8 cellular contexts compared by ENCODE assay signal in genomic region chr22:22959147-22959827, GRCh38.
DNase-seq lines count a peak whose midpoint lies in the region; ATAC-seq and TF ChIP-seq lines count a peak whose summit lies in the region.

No MANE protein-coding gene starts in this region.

- intact Hi-C loops in left lung (cut with DNase I) = no loop called here

- no peak overlapping the region for H3K27ac ChIP-seq in left lung

- H3K27me3 ChIP-seq in left lung = peaks cover 11 to 30% of the 10 kb centered on the region in 2 donors

- peak; percentile 16 to 34 (median 22) for DNase-seq in activated CD4-positive, CD25-positive, alpha-beta regulatory T cell (lab: John Stamatoyannopoulos, UW)
- DNase-seq in NCI-H2227 (lab: John Stamatoyannopoulos, UW; ENCODE audit: unreplicated experiment) (peak; percentile 88), cerebellar cortex (ENCODE audit: low spot score) (peak; percentile 88), left lung (no peak)
- DNase-seq in activated CD4-positive, alpha-beta T cell treated with anti-CD3 and anti-CD28 coated beads for 1 hour = peak; percentile 52
- peak; percentile 57 for DNase-seq in stimulated activated CD8-positive, alpha-beta memory T cell treated with anti-CD3 and anti-CD28 coated beads, Interleukin-12 subunit alpha, Interleukin-12 subunit beta, amount 100 ng/mL, for 1 hour (ENCODE audit: low read depth)

- peak; percentile 48 to 69 for TF ChIP-seq CTCF in left lung (IDR thresholded peaks at IDR 0.05)

- H3K4me3 ChIP-seq in left lung = no peak overlapping the region

- H3K4me1 ChIP-seq in left lung = no peaks in the 10 kb centered on the region

- ATAC-seq in activated CD4-positive, CD25-positive, alpha-beta regulatory T cell treated with anti-CD3 and anti-CD28 coated beads, Interleukin-2, amount 50 U/mL, for 24 hours = no peak
- ATAC-seq in left lung = peak; percentile 71
- ATAC-seq in GM21717 (IDR thresholded peaks at IDR 0.05; ENCODE audit: unreplicated experiment) = no peak

- H3K36me3 ChIP-seq in left lung = no peaks in the 10 kb centered on the region

- peaks cover 0 to 8% of the 10 kb centered on the region in 2 donors for H3K9me3 ChIP-seq in left lung

Comparison
In these comparisons a context has a peak if more than half of its experiments do, and no peak if none do; other contexts are left out.
1. DNase-seq: peak in activated CD4-positive, CD25-positive, alpha-beta regulatory T cell (4 of 4), NCI-H2227 (single experiment), activated CD4-positive, alpha-beta T cell treated with anti-CD3 and anti-CD28 coated beads for 1 hour (single experiment), cerebellar cortex (single experiment) and stimulated activated CD8-positive, alpha-beta memory T cell treated with anti-CD3 and anti-CD28 coated beads, Interleukin-12 subunit alpha, Interleukin-12 subunit beta, amount 100 ng/mL, for 1 hour (single experiment); none in left lung (0 of 2).